In genomic region chr4:113996599-113997177, GRCh38 we compare ENCODE assay signal across 1 cellular context.
TF ChIP-seq lines count a peak whose summit lies in the region.

No MANE protein-coding gene starts in this region.

TF ChIP-seq in GM12878, 131 proteins besides CTCF, POLR2A, EP300 and RAD21:
- TF ChIP-seq ZBTB33 (IDR thresholded peaks at IDR 0.05) (no peak), YY1 (IDR thresholded peaks at IDR 0.05; ENCODE audit: low read depth, low read length) (no peak), RBBP5 (conservative IDR thresholded peaks at IDR 0.05) (no peak), USF2 (IDR thresholded peaks at IDR 0.05; ENCODE audit: borderline replicate concordance, low read depth, low read length) (no peak), NR2C2 (IDR thresholded peaks at IDR 0.05; ENCODE audit: borderline replicate concordance, control insufficient read depth, insufficient read length, low read depth) (no peak), ZBTB40 (IDR thresholded peaks at IDR 0.05; ENCODE audit: borderline replicate concordance) (no peak), BCLAF1 (IDR thresholded peaks at IDR 0.05) (no peak), JUNB (IDR thresholded peaks at IDR 0.05) (no peak), SKIL (IDR thresholded peaks at IDR 0.05; ENCODE audit: low read depth, poor library complexity, severe bottlenecking) (no peak), SIX5 (IDR thresholded peaks at IDR 0.05; ENCODE audit: low read depth, low read length, severe bottlenecking) (no peak), MTA2 (IDR thresholded peaks at IDR 0.05; ENCODE audit: low read depth) (no peak), HDAC2 (IDR thresholded peaks at IDR 0.05) (no peak), SMAD1 (IDR thresholded peaks at IDR 0.05; ENCODE audit: low read depth, partially characterized antibody) (no peak), SMARCA5 (IDR thresholded peaks at IDR 0.05) (no peak), DPF2 (IDR thresholded peaks at IDR 0.05) (no peak), ZNF622 (IDR thresholded peaks at IDR 0.05) (no peak), RELB (IDR thresholded peaks at IDR 0.05; ENCODE audit: low read depth) (no peak)
